11 cellular contexts compared by ENCODE assay signal in the genomic region with DNA sequence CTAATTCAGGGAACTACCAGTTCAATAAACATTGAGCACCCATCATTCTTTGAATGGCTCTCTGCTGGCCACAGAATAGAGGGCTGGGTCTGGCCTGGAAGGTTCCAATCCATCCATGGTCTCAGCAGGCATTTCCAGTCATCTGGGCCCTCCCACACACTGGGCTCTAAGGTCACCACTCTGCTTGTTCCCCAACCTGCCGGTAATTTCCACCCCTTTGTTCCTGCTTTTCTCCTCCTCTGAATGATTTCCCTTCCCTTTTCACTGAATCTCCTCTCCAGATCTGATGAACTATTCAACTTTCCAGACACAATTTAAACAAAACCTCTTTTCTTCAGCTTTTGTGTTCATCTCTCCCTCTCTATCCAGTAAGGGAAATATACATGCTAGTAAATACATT. TPM values are rescaled to one million over a fixed set of nuclear protein-coding genes. Genes with fewer than 3 reads are reported as not detected.
DNase-seq lines count a peak whose midpoint lies in the region; ATAC-seq, FAIRE-seq and TF ChIP-seq lines count a peak whose summit lies in the region.
"Had no signal": no experiment of that assay in that cellular context is flagged by ENCODE, and none has a peak within 500 bp of the region (broad histone marks: within the 10 kb centered on the region; RNA-seq: fewer than 3 reads in every experiment).

No MANE protein-coding gene starts in this region.

- peaks cover 9 to 10% of the 10 kb centered on the region in 2 donors for H3K36me3 Mint-ChIP-seq in activated T-cell treated with anti-CD3 and anti-CD28 coated beads, Interleukin-2, amount 50 U/mL, for 72 hours (ENCODE audit: insufficient read depth in 2 of 2)

- peak overlapping the region; percentile 89 for H3K4me2 ChIP-seq in OCI-LY1 (ENCODE audit: low read length)

- H3K4me1 ChIP-seq in OCI-LY1 (ENCODE audit: insufficient read depth, low read length, severe bottlenecking): peaks cover 39% of the 10 kb centered on the region
- H3K4me1 ChIP-seq in small intestine (ENCODE audit: control insufficient read depth in 2 of 2, insufficient read depth in 1 of 2, low read depth in 1 of 2, low read length in 1 of 2): peaks cover 4 to 15% of the 10 kb centered on the region in 2 donors

- no peaks in the 10 kb centered on the region for H3F3A ChIP-seq in OCI-LY1 (ENCODE audit: insufficient read depth, low read length)

- H3K27me3 Mint-ChIP-seq in activated T-cell treated with anti-CD3 and anti-CD28 coated beads, Interleukin-2, amount 50 U/mL, for 72 hours (ENCODE audit: low read depth): no peaks in the 10 kb centered on the region

- peaks cover 24% of the 10 kb centered on the region for H3K36me3 ChIP-seq in OCI-LY1 (ENCODE audit: insufficient read depth, low read length)
- no peaks in the 10 kb centered on the region for H3K36me3 ChIP-seq in small intestine (ENCODE audit: control insufficient read depth in 2 of 2, insufficient read depth in 2 of 2, low read length in 2 of 2)
- H3K36me3 ChIP-seq: thoracic aorta had no signal

- H3K4me3 ChIP-seq in OCI-LY1 (ENCODE audit: low read depth, low read length, poor library complexity, severe bottlenecking) (peak overlapping the region; percentile 96), epithelial cell of esophagus (ENCODE audit: low read length) (peak overlapping the region; percentile 9), small intestine (ENCODE audit: low read depth in 1 of 2, low read length in 2 of 2) (no peak overlapping the region)
- H3K4me3 ChIP-seq: thoracic aorta had no signal

- H3K79me2 ChIP-seq in OCI-LY1 (ENCODE audit: insufficient read depth, low read length): peaks cover 71% of the 10 kb centered on the region

- H3K27ac ChIP-seq in OCI-LY1 (ENCODE audit: low read depth, low read length, poor library complexity, severe bottlenecking) (no peak overlapping the region), small intestine (ENCODE audit: low read depth in 1 of 2, low read length in 1 of 2) (no peak overlapping the region)

- peaks cover 71% of the 10 kb centered on the region for H3K4me1 Mint-ChIP-seq in activated T-cell treated with anti-CD3 and anti-CD28 coated beads, Interleukin-2, amount 50 U/mL, for 72 hours (ENCODE audit: low read depth)

- H3K9me3 ChIP-seq in OCI-LY1 (ENCODE audit: low read length): no peaks in the 10 kb centered on the region
- H3K9me3 ChIP-seq in small intestine (ENCODE audit: control insufficient read depth, low read depth): no peaks in the 10 kb centered on the region
- H3K9me3 ChIP-seq: thoracic aorta had no signal

- peak overlapping the region; percentile 44 to 94 for H3K4me3 Mint-ChIP-seq in activated T-cell treated with anti-CD3 and anti-CD28 coated beads, Interleukin-2, amount 50 U/mL, for 72 hours

- TF ChIP-seq CTCF in OCI-LY1 (IDR thresholded peaks at IDR 0.05; ENCODE audit: low read length) (no peak), epithelial cell of esophagus (IDR thresholded peaks at IDR 0.05; ENCODE audit: insufficient read depth, low read depth, low read length, missing control alignments) (no peak)

- no peak overlapping the region for H2AFZ ChIP-seq in OCI-LY1 (ENCODE audit: low read length)

- no peaks in the 10 kb centered on the region for H3K27me3 ChIP-seq in OCI-LY1 (ENCODE audit: insufficient read depth, low read length)
- H3K27me3 ChIP-seq in small intestine (ENCODE audit: control insufficient read depth in 2 of 2, insufficient read depth in 2 of 2, low read length in 2 of 2): no peaks in the 10 kb centered on the region

- no peak for DNase-seq in activated T-cell treated with anti-CD3 and anti-CD28 coated beads, Interleukin-2, amount 50 U/mL, for 72 hours
- no peak for DNase-seq in activated T-cell treated with anti-CD3 and anti-CD28 coated beads, Interleukin-2, amount 50 U/mL, for 1 hour
- DNase-seq in epithelial cell of esophagus (ENCODE audit: low read depth) (no peak), small intestine (peak; percentile 27), NCI-H524 treated with DMSO at 0.1 percent for 48 hours (lab: John Stamatoyannopoulos, UW) (no peak), SKM-1 treated with dmso at 0.1 percent for 144 hours (lab: John Stamatoyannopoulos, UW; ENCODE audit: unreplicated experiment) (no peak), NCI-H1105 (lab: John Stamatoyannopoulos, UW) (no peak)
- DNase-seq: cerebellar nuclear complex, kidney glomerular epithelial cell had no signal

- no peaks in the 10 kb centered on the region for H3K9me3 Mint-ChIP-seq in activated T-cell treated with anti-CD3 and anti-CD28 coated beads, Interleukin-2, amount 50 U/mL, for 72 hours

- peak overlapping the region; percentile 55 for H3K27ac Mint-ChIP-seq in activated T-cell treated with anti-CD3 and anti-CD28 coated beads, Interleukin-2, amount 50 U/mL, for 72 hours

- no peak overlapping the region for H3K9ac ChIP-seq in OCI-LY1 (ENCODE audit: low read length)

- ATAC-seq in activated T-cell treated with anti-CD3 and anti-CD28 coated beads, Interleukin-2, amount 50 U/mL, for 72 hours (replicated peaks in 1 of 2): no peak

- peaks cover 3% of the 10 kb centered on the region; the same call in 1 of the 2 replicates for H4K20me1 ChIP-seq in OCI-LY1 (ENCODE audit: insufficient read depth, low read length)

- no peak for FAIRE-seq in small intestine (lab: Jason Lieb, UNC)

- 10 to 47% (median 36%) methylated on average over 1 of the region's 1 CpG for WGBS in small intestine, 3 donors

- H3K9me2 ChIP-seq in OCI-LY1 (ENCODE audit: low read depth, low read length): no peaks in the 10 kb centered on the region

RNA-seq across cellular contexts. Expression of a gene that starts 2.6 kb away (rescaled TPM):
- total RNA-seq in activated T-cell treated with anti-CD3 and anti-CD28 coated beads, Interleukin-2, amount 50 U/mL, for 72 hours: 10 to 100 TPM; 59.5 to 66.5 TPM
- 10 to 100 TPM; 21.9 to 60.6 (median 30.5) TPM for polyA plus RNA-seq in small intestine

RNA-seq across cellular contexts. Expression of a gene that starts 3.0 kb away (rescaled TPM):
- 10 to 100 TPM; 11.0 to 11.9 TPM for total RNA-seq in activated T-cell treated with anti-CD3 and anti-CD28 coated beads, Interleukin-2, amount 50 U/mL, for 72 hours
- 10 to 100 TPM; 13.9 to 14.3 (median 14.1) TPM for polyA plus RNA-seq in small intestine

Comparison
In these comparisons a context has a peak if more than half of its experiments do, and no peak if none do; other contexts are left out.
1. H3K4me3 ChIP-seq: peak in OCI-LY1 (single experiment) and epithelial cell of esophagus (single experiment); none in small intestine (0 of 2).